In genomic region chr5:75364571-75365280, GRCh38 we compare ENCODE assay signal across 23 cellular contexts. TPM values are rescaled to one million over a fixed set of nuclear protein-coding genes. Genes with fewer than 3 reads are reported as not detected.
DNase-seq lines count a peak whose midpoint lies in the region; ATAC-seq and TF ChIP-seq lines count a peak whose summit lies in the region.
"Had no signal": no experiment of that assay in that cellular context is flagged by ENCODE, and none has a peak within 500 bp of the region (broad histone marks: within the 10 kb centered on the region; RNA-seq: fewer than 3 reads in every experiment).

No MANE protein-coding gene starts in this region.

- no peak overlapping the region for H3K4me3 Mint-ChIP-seq in activated naive CD4-positive, alpha-beta T cell treated with anti-CD3 and anti-CD28 coated beads, Interleukin-2, amount 50 U/mL, for 24 hours
- no peak overlapping the region for H3K4me3 Mint-ChIP-seq in activated naive CD4-positive, alpha-beta T cell treated with anti-CD3 and anti-CD28 coated beads, Interleukin-2, amount 10 ng/mL, durations not matched to agents 7 days and 5 days
- peak overlapping the region; percentile 41 for H3K4me3 Mint-ChIP-seq in glutamatergic neuron (ENCODE audit: unreplicated experiment)
- H3K4me3 Mint-ChIP-seq: T-helper 17 cell had no signal

- H3K27ac ChIP-seq in PC-9 (no peak overlapping the region), upper lobe of right lung (no peak overlapping the region)
- H3K27ac ChIP-seq: C4-2B, dorsolateral prefrontal cortex, epithelial cell of prostate, GM23248, neutrophil had no signal

- no peak overlapping the region for H3K4me3 ChIP-seq in PC-9
- H3K4me3 ChIP-seq in upper lobe of right lung: no peak overlapping the region
- H3K4me3 ChIP-seq: dorsolateral prefrontal cortex, GM23248, lung had no signal

- CTCF ChIA-PET in activated naive CD4-positive, alpha-beta T cell treated with anti-CD3 and anti-CD28 coated beads, Interleukin-2, amount 10 ng/mL, durations not matched to agents 7 days and 5 days (lab: Charles Lee): interaction anchor here (1.0 kb wide), 1 partner anchor 128 kb away, joined by 3 read pairs; the partner anchor contains the start of gene ANKRD31
- CTCF ChIA-PET in PC-9 (lab: Charles Lee): no interaction called here

- BruUV-seq in PC-9 (replicated peaks; lab: Mats Ljungman, UMichigan): TSS peak; percentile 8

- H3F3A ChIP-seq in PC-9 (ENCODE audit: insufficient read depth, low read depth): peaks cover 34% of the 10 kb centered on the region; the same call in 1 of the 2 replicates

- H3K36me3 Mint-ChIP-seq in activated naive CD4-positive, alpha-beta T cell treated with anti-CD3 and anti-CD28 coated beads, Interleukin-2, amount 50 U/mL, for 24 hours: peaks cover 19% of the 10 kb centered on the region
- peaks cover 23% of the 10 kb centered on the region for H3K36me3 Mint-ChIP-seq in activated naive CD4-positive, alpha-beta T cell treated with anti-CD3 and anti-CD28 coated beads, Interleukin-2, amount 10 ng/mL, durations not matched to agents 7 days and 5 days
- H3K36me3 Mint-ChIP-seq in glutamatergic neuron (ENCODE audit: unreplicated experiment): no peaks in the 10 kb centered on the region

- no peak for TF ChIP-seq CTCF in PC-9 (conservative IDR thresholded peaks at IDR 0.05)
- TF ChIP-seq CTCF in glutamatergic neuron (IDR thresholded peaks at IDR 0.05; ENCODE audit: partially characterized antibody, unreplicated experiment): no peak
- no peak for TF ChIP-seq CTCF in upper lobe of right lung (IDR thresholded peaks at IDR 0.05)

- H3K9me3 ChIP-seq in PC-9 (ENCODE audit: insufficient read depth, low read depth) (no peaks in the 10 kb centered on the region), upper lobe of right lung (no peaks in the 10 kb centered on the region)
- H3K9me3 ChIP-seq: neutrophil had no signal

- no peak overlapping the region for H2AFZ ChIP-seq in PC-9
- H2AFZ ChIP-seq: GM23248 had no signal

- H3K27ac Mint-ChIP-seq in activated naive CD4-positive, alpha-beta T cell treated with anti-CD3 and anti-CD28 coated beads, Interleukin-2, amount 50 U/mL, for 24 hours: peak overlapping the region; percentile 43
- H3K27ac Mint-ChIP-seq in activated naive CD4-positive, alpha-beta T cell treated with anti-CD3 and anti-CD28 coated beads, Interleukin-2, amount 10 ng/mL, durations not matched to agents 7 days and 5 days: no peak overlapping the region
- peak overlapping the region; percentile 83 for H3K27ac Mint-ChIP-seq in glutamatergic neuron (ENCODE audit: unreplicated experiment)

- no peaks in the 10 kb centered on the region for H3K79me2 ChIP-seq in PC-9 (ENCODE audit: low read depth)

- no peaks in the 10 kb centered on the region for H3K9me2 ChIP-seq in PC-9 (ENCODE audit: insufficient read depth)

- peaks cover 5% of the 10 kb centered on the region for H3K4me1 Mint-ChIP-seq in activated naive CD4-positive, alpha-beta T cell treated with anti-CD3 and anti-CD28 coated beads, Interleukin-2, amount 50 U/mL, for 24 hours
- peaks cover 4% of the 10 kb centered on the region for H3K4me1 Mint-ChIP-seq in activated naive CD4-positive, alpha-beta T cell treated with anti-CD3 and anti-CD28 coated beads, Interleukin-2, amount 10 ng/mL, durations not matched to agents 7 days and 5 days
- H3K4me1 Mint-ChIP-seq in glutamatergic neuron (ENCODE audit: low read depth, unreplicated experiment): peaks cover 33% of the 10 kb centered on the region

- H3K27me3 ChIP-seq in PC-9 (ENCODE audit: insufficient read depth, low read depth) (no peaks in the 10 kb centered on the region), upper lobe of right lung (no peaks in the 10 kb centered on the region)
- H3K27me3 ChIP-seq: dorsolateral prefrontal cortex, neutrophil had no signal

- H3K4me1 ChIP-seq in PC-9 (replicated peaks; ENCODE audit: insufficient read depth) (no peaks in the 10 kb centered on the region), upper lobe of right lung (no peaks in the 10 kb centered on the region)

- no peak overlapping the region for H3K4me2 ChIP-seq in PC-9

- no peaks in the 10 kb centered on the region for H3K27me3 Mint-ChIP-seq in activated naive CD4-positive, alpha-beta T cell treated with anti-CD3 and anti-CD28 coated beads, Interleukin-2, amount 50 U/mL, for 24 hours
- no peaks in the 10 kb centered on the region for H3K27me3 Mint-ChIP-seq in activated naive CD4-positive, alpha-beta T cell treated with anti-CD3 and anti-CD28 coated beads, Interleukin-2, amount 10 ng/mL, durations not matched to agents 7 days and 5 days
- peaks cover 12% of the 10 kb centered on the region for H3K27me3 Mint-ChIP-seq in glutamatergic neuron (ENCODE audit: unreplicated experiment)
- H3K27me3 Mint-ChIP-seq: T-helper 17 cell had no signal

- H3K36me3 ChIP-seq in PC-9 (ENCODE audit: low read depth) (peaks cover 9% of the 10 kb centered on the region), upper lobe of right lung (peaks cover 34% of the 10 kb centered on the region)

- POLR2A ChIA-PET in PC-9 (lab: Charles Lee; ENCODE audit: unreplicated experiment): no interaction called here

- no peak for ATAC-seq in upper lobe of right lung
- ATAC-seq: T-helper 17 cell had no signal

- no peaks in the 10 kb centered on the region for H3K9me3 Mint-ChIP-seq in activated naive CD4-positive, alpha-beta T cell treated with anti-CD3 and anti-CD28 coated beads, Interleukin-2, amount 50 U/mL, for 24 hours
- H3K9me3 Mint-ChIP-seq in activated naive CD4-positive, alpha-beta T cell treated with anti-CD3 and anti-CD28 coated beads, Interleukin-2, amount 10 ng/mL, durations not matched to agents 7 days and 5 days: no peaks in the 10 kb centered on the region
- H3K9me3 Mint-ChIP-seq in glutamatergic neuron (ENCODE audit: unreplicated experiment): peaks cover 20% of the 10 kb centered on the region
- H3K9me3 Mint-ChIP-seq: activated naive CD4-positive, alpha-beta T cell treated with anti-CD3 and anti-CD28 coated beads, Interleukin-2, amount 50 U/mL, for 72 hours had no signal

- H4K20me1 ChIP-seq in PC-9 (ENCODE audit: insufficient read depth): no peaks in the 10 kb centered on the region

- no peak for DNase-seq in activated naive CD4-positive, alpha-beta T cell treated with anti-CD3 and anti-CD28 coated beads, Interleukin-2, amount 10 ng/mL, durations not matched to agents 7 days and 5 days
- DNase-seq in PC-9 (no peak), glutamatergic neuron (peak; percentile 23), upper lobe of right lung (no peak), anterior cingulate cortex (lab: John Stamatoyannopoulos, UW) (no peak)
- DNase-seq in activated CD8-positive, alpha-beta memory T cell treated with anti-CD3 and anti-CD28 coated beads, Interleukin-2, amount 50 U/mL, for 48 hours: no peak
- DNase-seq: activated CD4-positive, alpha-beta T cell treated with anti-CD3 and anti-CD28 coated beads for 48 hours; central memory CD4-positive, alpha-beta T cell; GM23248; head of caudate nucleus; KG1; kidney glomerular epithelial cell; MM.1S; NCI-H1436; NCI-H446 treated with DMSO at 0.1 percent for 48 hours; T-helper 17 cell had no signal

- intact Hi-C loops in PC-9 (cut with micrococcal nuclease; ENCODE audit: unreplicated experiment) (no loop called here), upper lobe of right lung (cut with DNase I) (no loop called here)

RNA-seq across cellular contexts. Expression of gene HMGCR, which starts 27.7 kb away (rescaled TPM):
- 55.0 and 86.8 TPM in 2 replicates for total RNA-seq in PC-9 (2021)
- 362 TPM for total RNA-seq in glutamatergic neuron (ENCODE audit: unreplicated experiment)
- 96.5 TPM for total RNA-seq in upper lobe of right lung
